In genomic region chr13:113995051-113995601, GRCh38 we compare ENCODE assay signal across 13 cellular contexts.
"Had no signal": no experiment of that assay in that cellular context is flagged by ENCODE, and none has a peak within 500 bp of the region (broad histone marks: within the 10 kb centered on the region; RNA-seq: fewer than 3 reads in every experiment).

No MANE protein-coding gene starts in this region.

- H3K4me1 Mint-ChIP-seq: neural crest cell had no signal

- FAIRE-seq: small intestine had no signal

- H3K9me3 ChIP-seq: body of pancreas, ovary, transverse colon had no signal

- H3K9me3 Mint-ChIP-seq: activated CD4-positive, alpha-beta memory T cell treated with anti-CD3 and anti-CD28 coated beads for 36 hours had no signal

- ATAC-seq: body of pancreas, left lobe of liver had no signal

- H3K4me3 Mint-ChIP-seq: activated CD4-positive, alpha-beta memory T cell treated with anti-CD3 and anti-CD28 coated beads for 36 hours; activated naive CD4-positive, alpha-beta T cell treated with anti-CD3 and anti-CD28 coated beads, Interleukin-2, amount 10 ng/mL, durations not matched to agents 7 days and 5 days; activated T-helper 1 cell treated with anti-CD3 and anti-CD28 coated beads, Interleukin-12 subunit alpha, Interleukin-12 subunit beta, Interleukin-2, Interleukin-4 antibody, amounts not matched to agents 30 ng/mL and 10 ng/mL and 1 ng/mL, durations not matched to agents 14 hours and 24 hours and 36 hours; dendritic cell treated with granulocyte-macrophage colony-stimulating factor and Interleukin-4, amounts not matched to agents 40 ng/mL and 50 ng/mL, for 4 days; neural crest cell; stimulated activated memory B cell treated with anti-CD40 and anti-IgM and Interleukin-4, amounts not matched to agents 10 μg/mL and 1 μg/mL and 100 μg/mL, for 72 hours; T-helper 2 cell treated with Interferon-gamma antibody and Interleukin-4, amounts not matched to agents 5 μg/mL and 100 μg/mL, for 36 hours had no signal

- H3K27ac ChIP-seq: body of pancreas, ovary, transverse colon had no signal

- H3K27me3 Mint-ChIP-seq: activated CD4-positive, alpha-beta memory T cell treated with anti-CD3 and anti-CD28 coated beads for 36 hours; activated naive CD4-positive, alpha-beta T cell treated with anti-CD3 and anti-CD28 coated beads, Interleukin-2, amount 10 ng/mL, durations not matched to agents 7 days and 5 days; dendritic cell treated with granulocyte-macrophage colony-stimulating factor and Interleukin-4, amounts not matched to agents 40 ng/mL and 50 ng/mL, for 4 days; stimulated activated memory B cell treated with anti-CD40 and anti-IgM and Interleukin-4, amounts not matched to agents 10 μg/mL and 1 μg/mL and 100 μg/mL, for 72 hours had no signal

- H3K4me1 ChIP-seq: body of pancreas had no signal

- H3K27ac Mint-ChIP-seq: activated CD4-positive, alpha-beta memory T cell treated with anti-CD3 and anti-CD28 coated beads for 36 hours; activated naive CD4-positive, alpha-beta T cell treated with anti-CD3 and anti-CD28 coated beads, Interleukin-2, amount 10 ng/mL, durations not matched to agents 7 days and 5 days; activated T-helper 1 cell treated with anti-CD3 and anti-CD28 coated beads, Interleukin-12 subunit alpha, Interleukin-12 subunit beta, Interleukin-2, Interleukin-4 antibody, amounts not matched to agents 30 ng/mL and 10 ng/mL and 1 ng/mL, durations not matched to agents 14 hours and 24 hours and 36 hours; dendritic cell treated with granulocyte-macrophage colony-stimulating factor and Interleukin-4, amounts not matched to agents 40 ng/mL and 50 ng/mL, for 4 days; stimulated activated memory B cell treated with anti-CD40 and anti-IgM and Interleukin-4, amounts not matched to agents 10 μg/mL and 1 μg/mL and 100 μg/mL, for 72 hours; T-helper 2 cell treated with Interferon-gamma antibody and Interleukin-4, amounts not matched to agents 5 μg/mL and 100 μg/mL, for 36 hours had no signal

- H3K36me3 ChIP-seq: ovary, transverse colon had no signal

- H3K4me3 ChIP-seq: body of pancreas, ovary, transverse colon had no signal

- DNase-seq: activated CD4-positive, alpha-beta memory T cell treated with anti-CD3 and anti-CD28 coated beads for 36 hours; activated naive CD4-positive, alpha-beta T cell treated with anti-CD3 and anti-CD28 coated beads, Interleukin-2, amount 10 ng/mL, durations not matched to agents 7 days and 5 days; mesenchymal stem cell; ovary; small intestine; transverse colon had no signal

- H3K27me3 ChIP-seq: body of pancreas, ovary, transverse colon had no signal
